Comparison of ENCODE assay signal across 8 cellular contexts in the genomic region with DNA sequence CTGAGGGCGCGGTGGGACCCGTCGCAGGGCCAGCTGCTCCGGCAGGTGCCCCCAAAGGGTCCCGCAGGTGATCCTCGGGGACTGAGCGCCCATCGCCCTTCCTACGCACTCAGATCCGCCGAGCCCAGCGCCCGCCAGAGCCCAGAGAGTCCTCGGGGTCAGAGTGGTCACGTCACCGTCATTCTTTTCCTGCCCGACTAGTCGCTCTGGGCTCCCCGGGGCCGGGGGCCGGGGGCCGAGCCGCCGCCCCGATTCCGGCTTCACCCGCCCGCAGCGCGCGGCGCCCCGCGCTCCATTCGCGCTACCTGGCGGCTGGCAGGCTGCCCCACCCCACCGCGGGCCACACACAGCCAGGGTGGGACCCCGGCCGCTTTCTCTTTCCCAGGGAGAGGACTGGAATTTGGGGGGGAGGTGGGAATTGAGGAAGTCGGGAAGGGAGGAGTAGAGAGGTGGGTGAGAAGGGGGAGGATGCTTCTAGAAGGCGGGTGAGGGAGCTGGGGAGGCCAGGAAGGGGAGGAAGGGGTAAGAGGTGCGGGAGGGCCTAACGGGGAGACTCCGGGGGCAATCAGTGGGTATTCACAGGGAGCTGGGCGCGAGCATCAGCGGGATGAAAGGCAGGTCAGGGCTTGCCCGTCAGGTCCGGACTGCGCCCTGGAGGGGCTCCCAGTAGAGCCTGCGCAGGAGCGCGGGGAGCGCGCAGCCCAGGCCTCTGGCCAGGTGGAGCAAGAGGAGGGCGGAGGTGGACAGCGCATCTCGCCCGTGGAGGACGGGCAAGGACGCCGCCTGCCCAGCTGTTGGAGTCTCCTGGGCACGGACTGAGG. TPM values are rescaled to one million over a fixed set of nuclear protein-coding genes. Genes with fewer than 3 reads are reported as not detected.
DNase-seq lines count a peak whose midpoint lies in the region; ATAC-seq and TF ChIP-seq lines count a peak whose summit lies in the region.

No MANE protein-coding gene starts in this region.

- no peaks in the 10 kb centered on the region for H3K79me2 ChIP-seq in osteoblast (ENCODE audit: insufficient read depth, low read length)

- peak overlapping the region; percentile 71 for H3K4me3 ChIP-seq in osteoblast (ENCODE audit: insufficient read depth, low read length)

- peaks cover 12% of the 10 kb centered on the region for H3K27me3 Mint-ChIP-seq in activated CD4-positive, alpha-beta T cell treated with anti-CD3 and anti-CD28 coated beads for 36 hours
- peaks cover 27% of the 10 kb centered on the region for H3K27me3 Mint-ChIP-seq in activated CD8-positive, alpha-beta T cell treated with anti-CD3 and anti-CD28 coated beads for 36 hours

- CTCF ChIA-PET in activated CD4-positive, alpha-beta T cell treated with anti-CD3 and anti-CD28 coated beads for 36 hours (lab: Charles Lee): interaction anchor here (0.6 to 1.8 kb wide), 12 partner anchors 10 to 700 kb away, joined by 3 to 14 read pairs (median 4); no protein-coding TSS in a partner anchor
- CTCF ChIA-PET in activated CD8-positive, alpha-beta T cell treated with anti-CD3 and anti-CD28 coated beads for 36 hours (lab: Charles Lee): interaction anchor here (0.7 to 9.0 kb wide), 8 partner anchors 12 to 278 kb away, joined by 3 to 79 read pairs (median 3); no protein-coding TSS in a partner anchor

- H4K20me1 ChIP-seq in osteoblast (ENCODE audit: insufficient read depth, low read length): no peaks in the 10 kb centered on the region

- H3K4me1 Mint-ChIP-seq in activated CD4-positive, alpha-beta T cell treated with anti-CD3 and anti-CD28 coated beads for 36 hours: peaks cover 24% of the 10 kb centered on the region
- peaks cover 14% of the 10 kb centered on the region for H3K4me1 Mint-ChIP-seq in activated CD8-positive, alpha-beta T cell treated with anti-CD3 and anti-CD28 coated beads for 36 hours (ENCODE audit: low read depth)

- H3K27ac ChIP-seq in foreskin keratinocyte: peak overlapping the region; percentile 40
- H3K27ac ChIP-seq in osteoblast (ENCODE audit: low read depth, low read length): no peak overlapping the region

- no peaks in the 10 kb centered on the region for H3K9me3 Mint-ChIP-seq in activated CD4-positive, alpha-beta T cell treated with anti-CD3 and anti-CD28 coated beads for 36 hours (ENCODE audit: low read depth)
- H3K9me3 Mint-ChIP-seq in activated CD8-positive, alpha-beta T cell treated with anti-CD3 and anti-CD28 coated beads for 36 hours: no peaks in the 10 kb centered on the region

- peak overlapping the region; percentile 87 for H3K4me2 ChIP-seq in osteoblast (ENCODE audit: insufficient read depth, low read length)

- H3K36me3 Mint-ChIP-seq in activated CD4-positive, alpha-beta T cell treated with anti-CD3 and anti-CD28 coated beads for 36 hours (ENCODE audit: low read depth): no peaks in the 10 kb centered on the region
- H3K36me3 Mint-ChIP-seq in activated CD8-positive, alpha-beta T cell treated with anti-CD3 and anti-CD28 coated beads for 36 hours (ENCODE audit: low read depth): no peaks in the 10 kb centered on the region

- peaks cover 21% of the 10 kb centered on the region for H3K27me3 ChIP-seq in foreskin keratinocyte
- H3K27me3 ChIP-seq in osteoblast (ENCODE audit: insufficient read depth, low read length): peaks cover 48% of the 10 kb centered on the region

- no peaks in the 10 kb centered on the region for H3K9me3 ChIP-seq in osteoblast (ENCODE audit: low read depth, low read length)

- no peak for TF ChIP-seq CTCF in activated CD8-positive, alpha-beta T cell treated with anti-CD3 and anti-CD28 coated beads for 36 hours (IDR thresholded peaks at IDR 0.05)
- TF ChIP-seq CTCF in foreskin keratinocyte (conservative IDR thresholded peaks at IDR 0.05) (no peak), osteoblast (IDR thresholded peaks at IDR 0.05; ENCODE audit: extremely low read depth, low read depth, low read length) (no peak)

- DNase-seq in activated CD4-positive, alpha-beta T cell treated with anti-CD3 and anti-CD28 coated beads for 36 hours: peak; percentile 33
- no peak for DNase-seq in activated CD4-positive, alpha-beta T cell treated with anti-CD3 and anti-CD28 coated beads for 1 hour
- DNase-seq in activated CD8-positive, alpha-beta T cell treated with anti-CD3 and anti-CD28 coated beads for 36 hours: peak; percentile 34
- DNase-seq in foreskin keratinocyte (peak; percentile 18 to 37), osteoblast (ENCODE audit: insufficient read length, low spot score, missing footprints) (no peak)

- peak overlapping the region; percentile 76 for H2AFZ ChIP-seq in osteoblast (ENCODE audit: low read length)

- POLR2A ChIA-PET in activated CD4-positive, alpha-beta T cell treated with anti-CD3 and anti-CD28 coated beads for 36 hours (lab: Charles Lee): no interaction called here
- POLR2A ChIA-PET in activated CD8-positive, alpha-beta T cell treated with anti-CD3 and anti-CD28 coated beads for 36 hours (lab: Charles Lee): no interaction called here

- peak; percentile 40 for ATAC-seq in activated CD4-positive, alpha-beta T cell treated with anti-CD3 and anti-CD28 coated beads for 36 hours
- ATAC-seq in activated CD8-positive, alpha-beta T cell treated with anti-CD3 and anti-CD28 coated beads for 36 hours: peak; percentile 52
- ATAC-seq in foreskin keratinocyte: peak; percentile 67
- ATAC-seq in HG03520 (IDR thresholded peaks at IDR 0.05; ENCODE audit: unreplicated experiment): no peak
- no peak for ATAC-seq in HG02840 (IDR thresholded peaks at IDR 0.05; ENCODE audit: low FRiP score, unreplicated experiment)
- no peak for ATAC-seq in GM18909 (IDR thresholded peaks at IDR 0.05; ENCODE audit: poor library complexity, unreplicated experiment)

- peak overlapping the region; percentile 69 for H3K27ac Mint-ChIP-seq in activated CD4-positive, alpha-beta T cell treated with anti-CD3 and anti-CD28 coated beads for 36 hours
- peak overlapping the region; percentile 46 for H3K27ac Mint-ChIP-seq in activated CD8-positive, alpha-beta T cell treated with anti-CD3 and anti-CD28 coated beads for 36 hours

- intact Hi-C loops in activated CD4-positive, alpha-beta T cell treated with anti-CD3 and anti-CD28 coated beads for 36 hours (cut with DNase I, micrococcal nuclease): no loop called here
- intact Hi-C loops in activated CD8-positive, alpha-beta T cell treated with anti-CD3 and anti-CD28 coated beads for 36 hours (cut with micrococcal nuclease): no loop called here

- H3K4me1 ChIP-seq in foreskin keratinocyte (peaks cover 14% of the 10 kb centered on the region), osteoblast (ENCODE audit: insufficient read depth, low read length) (peaks cover 15% of the 10 kb centered on the region)

- H3K36me3 ChIP-seq in osteoblast (ENCODE audit: insufficient read depth, low read length): no peaks in the 10 kb centered on the region

- H3K4me3 Mint-ChIP-seq in activated CD4-positive, alpha-beta T cell treated with anti-CD3 and anti-CD28 coated beads for 36 hours: peak overlapping the region; percentile 77
- peak overlapping the region; percentile 80 for H3K4me3 Mint-ChIP-seq in activated CD8-positive, alpha-beta T cell treated with anti-CD3 and anti-CD28 coated beads for 36 hours

RNA-seq across cellular contexts. Expression of a gene that starts 36.0 kb away (rescaled TPM):
- total RNA-seq in activated CD4-positive, alpha-beta T cell treated with anti-CD3 and anti-CD28 coated beads for 36 hours: not detected
- total RNA-seq in activated CD8-positive, alpha-beta T cell treated with anti-CD3 and anti-CD28 coated beads for 36 hours: under 1 TPM in 1 of 2 experiments, not detected in 1; 0.07 TPM
- total RNA-seq in foreskin keratinocyte (5.2 and 10.8 TPM in 2 replicates), osteoblast (3.6 and 4.1 TPM in 2 replicates)
- polyA plus RNA-seq in foreskin keratinocyte: 4.3 and 6.5 TPM in 2 replicates

Comparison
In these comparisons a context has a peak if more than half of its experiments do, and no peak if none do; other contexts are left out.
1. DNase-seq: peak in activated CD4-positive, alpha-beta T cell treated with anti-CD3 and anti-CD28 coated beads for 36 hours (single experiment), activated CD8-positive, alpha-beta T cell treated with anti-CD3 and anti-CD28 coated beads for 36 hours (single experiment) and foreskin keratinocyte (2 of 2); none in activated CD4-positive, alpha-beta T cell treated with anti-CD3 and anti-CD28 coated beads for 1 hour (single experiment) and osteoblast (single experiment).
2. ATAC-seq: peak in activated CD4-positive, alpha-beta T cell treated with anti-CD3 and anti-CD28 coated beads for 36 hours (single experiment), activated CD8-positive, alpha-beta T cell treated with anti-CD3 and anti-CD28 coated beads for 36 hours (single experiment) and foreskin keratinocyte (single experiment); none in HG03520 (single experiment), HG02840 (single experiment) and GM18909 (single experiment).